ENCODE assay signal across 1 cellular context in the genomic region with DNA sequence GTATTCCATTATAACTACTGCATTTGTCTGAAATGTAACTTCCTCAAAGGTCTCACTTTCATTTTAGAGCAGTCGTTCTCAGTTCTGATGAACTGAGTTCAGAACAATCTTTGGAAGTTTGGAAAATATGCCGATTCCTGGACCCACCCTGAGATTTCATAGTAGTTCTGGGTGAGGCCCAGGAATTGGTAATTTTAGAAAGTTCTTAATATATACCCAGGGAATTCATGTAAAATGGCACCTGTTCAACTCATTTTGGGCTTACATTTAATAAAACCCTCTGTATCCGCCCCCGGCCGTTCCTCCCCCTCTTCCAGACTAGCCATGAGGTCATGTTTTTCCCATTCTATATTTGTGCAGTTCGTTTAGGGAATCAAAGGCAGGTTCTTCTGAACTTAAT.
TF ChIP-seq lines count a peak whose summit lies in the region.

No MANE protein-coding gene starts in this region.

TF ChIP-seq in HepG2, 621 proteins besides CTCF, POLR2A, EP300 and RAD21:
- no peak for TF ChIP-seq HMGXB4 (CRISPR knock-in tag; IDR thresholded peaks at IDR 0.05; ENCODE audit: borderline replicate concordance in 1 of 2, low read depth in 1 of 2)
- TF ChIP-seq ZNF749 (CRISPR knock-in tag; IDR thresholded peaks at IDR 0.05; ENCODE audit: borderline replicate concordance) = no peak
- no peak for TF ChIP-seq MEF2D (CRISPR knock-in tag; IDR thresholded peaks at IDR 0.05)
- TF ChIP-seq AHDC1 (CRISPR knock-in tag; IDR thresholded peaks at IDR 0.05; ENCODE audit: borderline replicate concordance) = no peak
- TF ChIP-seq ZNF83 (CRISPR knock-in tag; IDR thresholded peaks at IDR 0.05; ENCODE audit: borderline replicate concordance) = no peak
- TF ChIP-seq KLF16 (CRISPR knock-in tag; IDR thresholded peaks at IDR 0.05) = 0 out of 4 replicates have a peak, but pooled peaks of 1 of the 2 experiments have one; percentile 3
- TF ChIP-seq KAT8 (CRISPR knock-in tag; IDR thresholded peaks at IDR 0.05) = 0 out of 2 replicates have a peak, but pooled peaks have one; percentile 8
- no peak for TF ChIP-seq NR3C1 (CRISPR knock-in tag; IDR thresholded peaks at IDR 0.05)
